In the genomic region with DNA sequence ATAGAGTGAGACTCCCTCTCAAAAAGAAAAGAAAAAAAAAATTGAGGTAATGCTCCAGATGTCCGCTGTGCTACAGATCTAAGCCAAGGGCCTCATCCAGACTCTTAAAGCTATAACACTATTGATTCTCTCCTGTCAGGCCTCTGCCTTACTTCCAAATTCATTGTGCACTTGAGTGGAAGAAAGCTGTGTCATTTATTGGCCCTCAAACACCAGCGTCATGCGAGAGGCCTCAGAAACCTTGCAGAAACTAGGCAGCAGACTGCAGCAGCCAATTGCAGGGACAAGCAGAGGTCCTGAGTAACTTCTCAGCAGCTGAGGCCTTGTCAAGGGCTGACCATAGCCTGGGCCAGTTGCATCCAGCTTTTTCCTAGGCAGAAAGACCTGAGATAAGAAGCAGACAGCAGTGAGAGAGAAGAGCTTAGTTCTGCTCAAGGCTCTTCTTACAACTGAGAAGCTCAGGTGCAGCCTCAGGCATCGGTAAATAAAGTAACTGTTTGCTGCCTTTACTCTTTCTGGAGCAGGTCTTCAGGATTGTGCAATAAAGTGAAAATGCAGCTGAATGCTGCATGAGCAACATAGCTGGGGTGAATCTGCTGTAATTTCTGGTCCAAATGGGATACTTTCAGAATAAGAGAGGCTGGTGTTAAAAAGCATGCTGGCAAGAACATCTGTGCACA, we compare ENCODE assay signal across 16 cellular contexts.
"Had no signal": no experiment of that assay in that cellular context is flagged by ENCODE, and none has a peak within 500 bp of the region (broad histone marks: within the 10 kb centered on the region; RNA-seq: fewer than 3 reads in every experiment).

No MANE protein-coding gene starts in this region.

- ATAC-seq: activated CD8-positive, alpha-beta T cell treated with anti-CD3 and anti-CD28 coated beads, Interleukin-2, amount 10 ng/mL, durations not matched to agents 7 days and 5 days; left colon; right cardiac atrium; WTC11 had no signal

- DNase-seq: activated CD4-positive, alpha-beta T cell treated with anti-CD3 and anti-CD28 coated beads for 48 hours; activated CD8-positive, alpha-beta memory T cell treated with anti-CD3 and anti-CD28 coated beads, Interleukin-2, amount 50 U/mL, for 48 hours; activated CD8-positive, alpha-beta T cell treated with anti-CD3 and anti-CD28 coated beads, Interleukin-2, amount 10 ng/mL, durations not matched to agents 7 days and 5 days; activated naive CD4-positive, alpha-beta T cell; dorsolateral prefrontal cortex; left colon; naive B cell; right cardiac atrium; tibial artery; uterus had no signal

- FAIRE-seq: endometrium had no signal

- H3K27me3 ChIP-seq: ascending aorta, esophagus muscularis mucosa, uterus had no signal

- H3K9me3 ChIP-seq: ascending aorta, esophagus muscularis mucosa, tibial artery, uterus had no signal

- H3K4me3 ChIP-seq: ascending aorta, dorsolateral prefrontal cortex, esophagus muscularis mucosa, lung, smooth muscle cell, tibial artery, uterus had no signal

- H3K27ac ChIP-seq: ascending aorta, dorsolateral prefrontal cortex, esophagus muscularis mucosa, tibial artery, uterus had no signal

- H3K36me3 ChIP-seq: ascending aorta, esophagus muscularis mucosa, tibial artery, uterus had no signal
